ENCODE assay signal across 30 cellular contexts in the genomic region with DNA sequence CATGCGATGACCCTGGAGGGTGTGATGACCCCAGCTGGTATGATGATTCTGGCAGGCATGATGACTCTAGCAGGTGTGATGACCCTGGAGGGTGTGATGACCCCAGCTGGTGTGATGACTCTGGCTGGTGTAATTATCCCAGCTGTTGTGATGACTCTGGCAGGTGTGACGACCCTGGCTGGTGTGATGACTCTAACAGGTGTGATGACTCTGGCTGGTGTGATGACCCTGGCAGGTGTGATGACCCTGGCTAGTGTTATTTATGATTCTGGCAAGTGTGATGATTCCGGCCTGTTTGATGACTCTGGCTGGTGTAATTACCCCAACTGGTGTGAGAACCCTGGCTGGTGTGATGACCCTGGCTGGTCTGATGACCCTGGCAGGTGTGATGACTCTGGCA.
"Had no signal": no experiment of that assay in that cellular context is flagged by ENCODE, and none has a peak within 500 bp of the region (broad histone marks: within the 10 kb centered on the region; RNA-seq: fewer than 3 reads in every experiment).

No MANE protein-coding gene starts in this region.

- H3K9me3 ChIP-seq: colonic mucosa, gastrocnemius medialis, left ventricle myocardium inferior, ovary, thoracic aorta, uterus had no signal

- H3K27ac Mint-ChIP-seq: activated CD4-positive, alpha-beta T cell treated with anti-CD3 and anti-CD28 coated beads for 36 hours; activated CD8-positive, alpha-beta memory T cell treated with anti-CD3 and anti-CD28 coated beads, Interleukin-2, amount 10 ng/mL, durations not matched to agents 7 days and 5 days; activated CD8-positive, alpha-beta T cell treated with anti-CD3 and anti-CD28 coated beads, Interleukin-2, amount 10 ng/mL, durations not matched to agents 7 days and 5 days; activated naive CD4-positive, alpha-beta T cell treated with anti-CD3 and anti-CD28 coated beads, Interleukin-2, amount 50 U/mL, for 24 hours; activated T-helper 2 cell treated with anti-CD3 and anti-CD28 coated beads, Interferon-gamma antibody, Interleukin-2, Interleukin-4, amounts not matched to agents 10 μg/mL and 5 μg/mL and 100 μg/mL, durations not matched to agents 14 hours and 24 hours and 36 hours; progenitor cell of endocrine pancreas; stimulated activated naive CD8-positive, alpha-beta T cell treated with anti-CD3 and anti-CD28 coated beads, Interleukin-15, Interleukin-2, amounts not matched to agents 100 ng/mL and 50 ng/mL, for 24 hours; T-helper 2 cell treated with Interferon-gamma antibody and Interleukin-4, amounts not matched to agents 5 μg/mL and 100 μg/mL, for 36 hours had no signal

- H3K4me1 Mint-ChIP-seq: activated CD4-positive, alpha-beta T cell treated with anti-CD3 and anti-CD28 coated beads for 36 hours; activated CD8-positive, alpha-beta memory T cell treated with anti-CD3 and anti-CD28 coated beads, Interleukin-2, amount 10 ng/mL, durations not matched to agents 7 days and 5 days; activated naive CD4-positive, alpha-beta T cell treated with anti-CD3 and anti-CD28 coated beads, Interleukin-2, amount 50 U/mL, for 24 hours had no signal

- H3K4me3 Mint-ChIP-seq: activated CD4-positive, alpha-beta T cell treated with anti-CD3 and anti-CD28 coated beads for 36 hours; activated CD8-positive, alpha-beta memory T cell treated with anti-CD3 and anti-CD28 coated beads, Interleukin-2, amount 10 ng/mL, durations not matched to agents 7 days and 5 days; activated CD8-positive, alpha-beta T cell treated with anti-CD3 and anti-CD28 coated beads, Interleukin-2, amount 10 ng/mL, durations not matched to agents 7 days and 5 days; activated naive CD4-positive, alpha-beta T cell treated with anti-CD3 and anti-CD28 coated beads, Interleukin-2, amount 50 U/mL, for 24 hours; nephron; stimulated activated naive CD8-positive, alpha-beta T cell treated with anti-CD3 and anti-CD28 coated beads, Interleukin-15, Interleukin-2, amounts not matched to agents 100 ng/mL and 50 ng/mL, for 24 hours; T-helper 2 cell treated with Interferon-gamma antibody and Interleukin-4, amounts not matched to agents 5 μg/mL and 100 μg/mL, for 36 hours had no signal

- H3K27ac ChIP-seq: cardiac muscle cell, colonic mucosa, epithelial cell of prostate, gastrocnemius medialis, left ventricle myocardium inferior, ovary, skin epidermis, thoracic aorta, uterus had no signal

- DNase-seq: activated CD4-positive, alpha-beta T cell treated with anti-CD3 and anti-CD28 coated beads for 36 hours; activated CD4-positive, CD25-positive, alpha-beta regulatory T cell; activated CD8-positive, alpha-beta memory T cell treated with anti-CD3 and anti-CD28 coated beads, Interleukin-2, amount 10 ng/mL, durations not matched to agents 7 days and 5 days; activated CD8-positive, alpha-beta T cell treated with anti-CD3 and anti-CD28 coated beads, Interleukin-2, amount 10 ng/mL, durations not matched to agents 7 days and 5 days; activated T-cell treated with anti-CD3 and anti-CD28 coated beads, Interleukin-2, amount 50 U/mL, for 48 hours; cerebellar nuclear complex; colonic mucosa; effector CD8-positive, alpha-beta T cell; gastrocnemius medialis; glutamatergic neuron; left ventricle myocardium inferior; mesendoderm; ovary; stimulated activated CD4-positive, alpha-beta T cell treated with anti-CD3 and anti-CD28 coated beads, Interleukin-12 subunit alpha, Interleukin-12 subunit beta, amount 100 ng/mL, for 4 hours; stimulated activated CD4-positive, alpha-beta T cell treated with anti-CD3 and anti-CD28 coated beads, Interleukin-4, amount 100 ng/mL, for 1 hour; uterus had no signal

- H3K36me3 Mint-ChIP-seq: activated CD8-positive, alpha-beta memory T cell treated with anti-CD3 and anti-CD28 coated beads, Interleukin-2, amount 10 ng/mL, durations not matched to agents 7 days and 5 days; activated naive CD4-positive, alpha-beta T cell treated with anti-CD3 and anti-CD28 coated beads, Interleukin-2, amount 50 U/mL, for 24 hours had no signal

- H3K4me1 ChIP-seq: colonic mucosa, uterus had no signal

- H3K36me3 ChIP-seq: cardiac muscle cell, colonic mucosa, gastrocnemius medialis, left ventricle myocardium inferior, ovary, thoracic aorta, uterus had no signal

- H3K4me3 ChIP-seq: cardiac muscle cell, colonic mucosa, gastrocnemius medialis, left ventricle myocardium inferior, lung, ovary, skin epidermis, thoracic aorta, uterus had no signal

- H3K27me3 Mint-ChIP-seq: progenitor cell of endocrine pancreas had no signal

- H3K27me3 ChIP-seq: cardiac muscle cell, colonic mucosa, gastrocnemius medialis, ovary, uterus had no signal

- H3K9me3 Mint-ChIP-seq: activated naive CD4-positive, alpha-beta T cell treated with anti-CD3 and anti-CD28 coated beads, Interleukin-2, amount 50 U/mL, for 24 hours had no signal

- FAIRE-seq: endometrium, islet of Langerhans had no signal

- ATAC-seq: activated CD4-positive, alpha-beta T cell treated with anti-CD3 and anti-CD28 coated beads for 36 hours; activated CD8-positive, alpha-beta memory T cell treated with anti-CD3 and anti-CD28 coated beads, Interleukin-2, amount 10 ng/mL, durations not matched to agents 7 days and 5 days; activated CD8-positive, alpha-beta T cell treated with anti-CD3 and anti-CD28 coated beads, Interleukin-2, amount 10 ng/mL, durations not matched to agents 7 days and 5 days; gastrocnemius medialis; sciatic nerve had no signal
